ENCODE assay signal across 8 cellular contexts in genomic region chr17:4420692-4421131, GRCh38. TPM values are rescaled to one million over a fixed set of nuclear protein-coding genes. Genes with fewer than 3 reads are reported as not detected.
DNase-seq lines count a peak whose midpoint lies in the region; TF ChIP-seq lines count a peak whose summit lies in the region.

No MANE protein-coding gene starts in this region.

- in situ Hi-C loops in brain microvascular endothelial cell (cut with HindIII; ENCODE audit: low pct_ligation_motif_present, low sequenced_read_pairs) = loop anchor here (25.0 kb wide), 1 partner anchor 208 kb away; no protein-coding TSS in a partner anchor

- H3K4me1 ChIP-seq in spleen = peaks cover 0 to 13% (median 7%) of the 10 kb centered on the region in 6 donors

- WGBS in spleen, 5 donors = 1 to 8% (median 5%) methylated on average over 7 of the region's 7 CpGs

- no peak overlapping the region for H3K27ac ChIP-seq in brain microvascular endothelial cell
- H3K27ac ChIP-seq in spleen = no peak overlapping the region

- TF ChIP-seq POLR2A in spleen (IDR thresholded peaks at IDR 0.05) = no peak

- intact Hi-C loops in spleen (cut with DNase I; ENCODE audit: low total_unique reads) = loop anchor here (5.0 to 10.0 kb wide), 2 partner anchors 144 to 207 kb away; partner anchors contain the start of gene GGT6

- H3K9me3 ChIP-seq in spleen = no peaks in the 10 kb centered on the region

- H3K36me3 ChIP-seq in brain microvascular endothelial cell (replicated peaks) (no peaks in the 10 kb centered on the region), spleen (no peaks in the 10 kb centered on the region)

- no peak overlapping the region for H3K4me3 ChIP-seq in brain microvascular endothelial cell (ENCODE audit: low read depth, low read length)
- H3K4me3 ChIP-seq in spleen = no peak overlapping the region

- no peaks in the 10 kb centered on the region for H3K27me3 ChIP-seq in brain microvascular endothelial cell (replicated peaks)
- H3K27me3 ChIP-seq in spleen (replicated peaks in 1 of 7) = no peaks in the 10 kb centered on the region

- TF ChIP-seq CTCF in GM12873 (IDR thresholded peaks at IDR 0.05; ENCODE audit: insufficient read depth, low read depth, low read length, missing control alignments) (peak; percentile 97), brain microvascular endothelial cell (IDR thresholded peaks at IDR 0.05; ENCODE audit: low read depth, low read length, missing control alignments) (peak; percentile 88), spleen (IDR thresholded peaks at IDR 0.05 in 8 of 11, conservative IDR thresholded peaks at IDR 0.05 in 3 of 11) (peak; percentile 82 to 93 (median 87))

- DNase-seq in 8988T = peak; percentile 44
- DNase-seq in NCI-H2029 (lab: John Stamatoyannopoulos, UW) = peak; percentile 30
- DNase-seq in UCSD-AML1 (lab: John Stamatoyannopoulos, UW; ENCODE audit: unreplicated experiment) = peak; percentile 50
- DNase-seq in brain microvascular endothelial cell = peak; percentile 63
- peak; percentile 86 for DNase-seq in iPS-NIHi11 (ENCODE audit: low spot score)
- DNase-seq in spleen = no peak
- no peak for DNase-seq in GOT3 (lab: John Stamatoyannopoulos, UW)

RNA-seq across cellular contexts. Expression of gene SPNS3, which starts 13.0 kb away (rescaled TPM):
- total RNA-seq in spleen = 1 to 10 TPM; 1.1 to 4.7 (median 3.6) TPM
- 1 to 10 TPM; 2.8 to 7.2 (median 4.3) TPM for polyA plus RNA-seq in spleen

RNA-seq across cellular contexts. Expression of gene UBE2G1, which starts 54.2 kb away (rescaled TPM):
- total RNA-seq in spleen = 10 to 100 TPM; 43.8 to 59.7 (median 56.1) TPM
- 10 to 100 TPM; 10.7 to 15.2 (median 15.2) TPM for polyA plus RNA-seq in spleen

Comparison
In these comparisons a context has a peak if more than half of its experiments do, and no peak if none do; other contexts are left out.
1. DNase-seq: peak in 8988T (single experiment), NCI-H2029 (single experiment), UCSD-AML1 (single experiment), brain microvascular endothelial cell (single experiment) and iPS-NIHi11 (single experiment); none in spleen (single experiment) and GOT3 (single experiment).
2. Peak in every context shown above with its lines, with median percentiles within 50 percentile points of each other: CTCF ChIP-seq.